In the genomic region with DNA sequence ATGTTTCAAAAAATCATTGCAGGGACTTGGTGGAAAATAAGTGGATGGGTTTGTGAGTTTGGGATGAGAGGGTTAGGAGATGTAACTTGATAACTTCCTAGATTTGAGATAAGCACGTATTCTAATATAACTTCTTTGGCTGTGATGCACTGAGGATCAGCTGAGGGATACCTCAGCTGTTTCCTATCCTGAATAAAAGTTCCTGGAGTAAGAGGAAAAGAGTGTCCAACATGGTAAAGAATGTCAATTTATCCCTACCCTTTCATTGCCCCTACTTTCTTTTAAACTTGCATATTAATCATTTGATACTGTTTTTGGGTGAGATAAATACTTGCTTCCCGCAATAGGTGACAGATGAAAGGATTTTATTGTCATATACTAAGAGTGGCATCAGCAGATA, we compare ENCODE assay signal across 8 cellular contexts. TPM values are rescaled to one million over a fixed set of nuclear protein-coding genes. Genes with fewer than 3 reads are reported as not detected.
DNase-seq lines count a peak whose midpoint lies in the region; ATAC-seq and TF ChIP-seq lines count a peak whose summit lies in the region.

No MANE protein-coding gene starts in this region.

- no peaks in the 10 kb centered on the region for H3K9me3 Mint-ChIP-seq in HFFc6
- no peaks in the 10 kb centered on the region for H3K9me3 Mint-ChIP-seq in activated CD8-positive, alpha-beta T cell treated with anti-CD3 and anti-CD28 coated beads for 36 hours
- no peaks in the 10 kb centered on the region for H3K9me3 Mint-ChIP-seq in stimulated activated memory B cell treated with anti-CD40 and anti-IgM and Interleukin-4, amounts not matched to agents 10 μg/mL and 1 μg/mL and 100 μg/mL, for 72 hours

- peak overlapping the region; percentile 74 for H3K4me3 ChIP-seq in iPS-18a (ENCODE audit: low read length)

- peak overlapping the region; percentile 98 for H3K27ac Mint-ChIP-seq in HFFc6
- peak overlapping the region; percentile 100 for H3K27ac Mint-ChIP-seq in activated CD8-positive, alpha-beta T cell treated with anti-CD3 and anti-CD28 coated beads for 36 hours
- peak overlapping the region; percentile 96 for H3K27ac Mint-ChIP-seq in stimulated activated memory B cell treated with anti-CD40 and anti-IgM and Interleukin-4, amounts not matched to agents 10 μg/mL and 1 μg/mL and 100 μg/mL, for 72 hours

- no peaks in the 10 kb centered on the region for H3K36me3 ChIP-seq in iPS-18a (ENCODE audit: control insufficient read depth, low read depth, low read length)

- TF ChIP-seq CTCF in HFFc6 (IDR thresholded peaks at IDR 0.05), result no peak
- no peak for TF ChIP-seq CTCF in activated CD8-positive, alpha-beta T cell treated with anti-CD3 and anti-CD28 coated beads for 36 hours (IDR thresholded peaks at IDR 0.05)

- no peak overlapping the region for H3K27ac ChIP-seq in iPS-18a (ENCODE audit: low read length)

- H3K36me3 Mint-ChIP-seq in HFFc6 (ENCODE audit: low read depth), result peaks cover 5% of the 10 kb centered on the region; the same call in 1 of the 2 replicates
- H3K36me3 Mint-ChIP-seq in activated CD8-positive, alpha-beta T cell treated with anti-CD3 and anti-CD28 coated beads for 36 hours (ENCODE audit: low read depth), result peaks cover 3% of the 10 kb centered on the region
- H3K36me3 Mint-ChIP-seq in stimulated activated memory B cell treated with anti-CD40 and anti-IgM and Interleukin-4, amounts not matched to agents 10 μg/mL and 1 μg/mL and 100 μg/mL, for 72 hours, result no peaks in the 10 kb centered on the region

- peaks cover 19% of the 10 kb centered on the region for H3K4me1 ChIP-seq in iPS-18a (ENCODE audit: control insufficient read depth, low read depth, low read length)

- peak overlapping the region; percentile 64 for H3K9ac ChIP-seq in iPS-18a (ENCODE audit: low read length)

- ATAC-seq in activated CD8-positive, alpha-beta T cell treated with anti-CD3 and anti-CD28 coated beads for 36 hours, result no peak
- ATAC-seq in stimulated activated memory B cell treated with anti-CD40 and anti-IgM and Interleukin-4, amounts not matched to agents 10 μg/mL and 1 μg/mL and 100 μg/mL, for 72 hours, result no peak
- ATAC-seq in HG03045 (IDR thresholded peaks at IDR 0.05; ENCODE audit: unreplicated experiment) (no peak), GM18520 (IDR thresholded peaks at IDR 0.05; ENCODE audit: unreplicated experiment) (no peak)

- no peak for DNase-seq in HFFc6
- no peak for DNase-seq in activated CD8-positive, alpha-beta T cell treated with anti-CD3 and anti-CD28 coated beads for 36 hours
- no peak for DNase-seq in NCI-H82 treated with DMSO at 0.1 percent for 48 hours (lab: John Stamatoyannopoulos, UW; ENCODE audit: unreplicated experiment)
- DNase-seq in activated CD4-positive, CD25-positive, alpha-beta regulatory T cell (lab: John Stamatoyannopoulos, UW), result no peak

- CTCF ChIA-PET in activated CD8-positive, alpha-beta T cell treated with anti-CD3 and anti-CD28 coated beads for 36 hours (lab: Charles Lee), result interaction anchor here (0.7 to 1.1 kb wide), 4 partner anchors 9 to 196 kb away, joined by 3 read pairs; a partner anchor contains a TSS

- peaks cover 44% of the 10 kb centered on the region for H3K4me1 Mint-ChIP-seq in HFFc6 (ENCODE audit: low read depth)
- H3K4me1 Mint-ChIP-seq in activated CD8-positive, alpha-beta T cell treated with anti-CD3 and anti-CD28 coated beads for 36 hours (ENCODE audit: low read depth), result peaks cover 27% of the 10 kb centered on the region
- peaks cover 37% of the 10 kb centered on the region for H3K4me1 Mint-ChIP-seq in stimulated activated memory B cell treated with anti-CD40 and anti-IgM and Interleukin-4, amounts not matched to agents 10 μg/mL and 1 μg/mL and 100 μg/mL, for 72 hours

- no peaks in the 10 kb centered on the region for H3K9me3 ChIP-seq in iPS-18a (ENCODE audit: control insufficient read depth, low read depth, low read length)

- intact Hi-C loops in activated CD8-positive, alpha-beta T cell treated with anti-CD3 and anti-CD28 coated beads for 36 hours (cut with micrococcal nuclease), result loop anchor here (10.0 kb wide), 1 partner anchor 193 kb away; no protein-coding TSS in a partner anchor

- H3K4me3 Mint-ChIP-seq in HFFc6, result peak overlapping the region; percentile 99
- peak overlapping the region; percentile 91 for H3K4me3 Mint-ChIP-seq in activated CD8-positive, alpha-beta T cell treated with anti-CD3 and anti-CD28 coated beads for 36 hours
- peak overlapping the region; percentile 99 for H3K4me3 Mint-ChIP-seq in stimulated activated memory B cell treated with anti-CD40 and anti-IgM and Interleukin-4, amounts not matched to agents 10 μg/mL and 1 μg/mL and 100 μg/mL, for 72 hours

- H3K27me3 Mint-ChIP-seq in HFFc6 (ENCODE audit: insufficient read depth), result no peaks in the 10 kb centered on the region; the same call in none of the 2 replicates
- H3K27me3 Mint-ChIP-seq in activated CD8-positive, alpha-beta T cell treated with anti-CD3 and anti-CD28 coated beads for 36 hours, result peaks cover 3% of the 10 kb centered on the region
- no peaks in the 10 kb centered on the region for H3K27me3 Mint-ChIP-seq in stimulated activated memory B cell treated with anti-CD40 and anti-IgM and Interleukin-4, amounts not matched to agents 10 μg/mL and 1 μg/mL and 100 μg/mL, for 72 hours

- POLR2A ChIA-PET in activated CD8-positive, alpha-beta T cell treated with anti-CD3 and anti-CD28 coated beads for 36 hours (lab: Charles Lee), result interaction anchor here (1.4 kb wide), 1 partner anchor 14 kb away, joined by 3 read pairs; no protein-coding TSS in a partner anchor

- H3K27me3 ChIP-seq in iPS-18a (ENCODE audit: control insufficient read depth, insufficient read depth, low read length), result peaks cover 4% of the 10 kb centered on the region

RNA-seq across cellular contexts. Expression of a gene that starts 1.5 kb away (rescaled TPM):
- total RNA-seq in HFFc6 (2021; fragmentation: NEBNext Ultra II Directional; extraction: Animal tissue kit (Norgen Biotek cat#: 25700)), result 10 to 100 TPM; 33.9 to 45.2 (median 37.1) TPM
- 10 to 100 TPM; 22.8 TPM for total RNA-seq in activated CD8-positive, alpha-beta T cell treated with anti-CD3 and anti-CD28 coated beads for 36 hours
